ENCODE assay signal across 8 cellular contexts in the genomic region with DNA sequence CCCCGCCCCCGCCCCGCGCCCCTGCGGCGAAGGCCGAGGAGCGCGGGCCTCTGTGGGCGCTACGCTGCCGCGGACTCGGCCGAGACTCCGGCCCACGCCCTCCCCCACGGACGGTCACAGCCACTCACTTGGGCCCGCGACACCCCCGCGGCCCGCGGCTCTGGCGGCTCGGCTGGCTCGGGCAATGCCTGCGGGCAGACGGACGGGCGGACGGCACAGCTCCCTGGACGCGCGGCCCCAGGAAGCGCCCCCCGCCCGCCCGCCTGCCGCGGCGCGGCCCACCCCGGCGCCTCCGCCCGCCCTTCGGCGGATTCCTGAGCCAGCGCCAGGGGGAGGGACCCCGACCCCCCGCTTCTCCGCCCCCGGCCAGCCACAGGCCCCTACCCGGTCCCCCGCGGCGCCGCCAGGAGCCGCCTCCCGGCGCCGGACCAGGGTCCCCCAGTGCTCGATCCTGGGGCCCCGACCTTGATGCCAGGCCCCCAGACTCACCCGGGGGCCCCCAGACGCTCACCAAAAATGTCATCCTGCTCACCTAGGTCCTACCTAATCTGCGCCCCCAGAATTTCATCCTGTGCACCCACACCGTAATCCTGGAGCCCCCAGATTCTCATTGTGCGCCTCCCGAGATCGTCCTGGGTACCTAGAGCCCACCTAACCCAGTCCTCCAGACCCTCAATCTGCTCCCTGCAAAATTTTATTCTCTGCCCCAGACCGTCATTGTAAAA. TPM values are rescaled to one million over a fixed set of nuclear protein-coding genes. Genes with fewer than 3 reads are reported as not detected.
DNase-seq lines count a peak whose midpoint lies in the region; ATAC-seq and TF ChIP-seq lines count a peak whose summit lies in the region.

A gene (minus strand): TSS at position 246 of the 725 bp plus-strand sequence. CDS start 446 bp downstream, outside the sequence.

- no peak for TF ChIP-seq EP300 in transverse colon (IDR thresholded peaks at IDR 0.05; ENCODE audit: low read depth)

- H3K27ac ChIP-seq in AG04450 (ENCODE audit: low read depth, low read length) (peak within 1 kb of the TSS; percentile 83), Karpas-422 (ENCODE audit: low read length) (no peak within 1 kb of the TSS), colonic mucosa (peak within 1 kb of the TSS; percentile 67), lung (ENCODE audit: low read depth in 1 of 2, low read length in 1 of 2) (peak within 1 kb of the TSS; percentile 67 to 89), transverse colon (peak within 1 kb of the TSS; percentile 88 to 92 (median 90))

- no peak for TF ChIP-seq CTCF in AG04450 (IDR thresholded peaks at IDR 0.05; ENCODE audit: low read depth, low read length)
- TF ChIP-seq CTCF in colonic mucosa (IDR thresholded peaks at IDR 0.05): no peak
- no peak for TF ChIP-seq CTCF in lung (IDR thresholded peaks at IDR 0.05; ENCODE audit: control extremely low read depth, extremely low read depth)
- no peak for TF ChIP-seq CTCF in transverse colon (IDR thresholded peaks at IDR 0.05)

- peak within 1 kb of the TSS; percentile 90 for H3K4me2 ChIP-seq in Karpas-422 (ENCODE audit: low read depth, low read length, poor library complexity, severe bottlenecking)

- H3K27me3 ChIP-seq in AG04450 (ENCODE audit: control insufficient read depth, insufficient read depth, low read length) (no peaks in the 10 kb centered on the region), Karpas-422 (ENCODE audit: low read length) (no peaks in the 10 kb centered on the region), colonic mucosa (no peaks in the 10 kb centered on the region), lung (ENCODE audit: control insufficient read depth, insufficient read depth) (no peaks in the 10 kb centered on the region), transverse colon (no peaks in the 10 kb centered on the region)

- CTCF ChIA-PET in AG04450 (lab: Charles Lee): interaction anchor here (1.8 to 3.4 kb wide), 5 partner anchors 12 to 16 kb away, joined by 15 to 51 read pairs (median 18); a partner anchor contains a TSS

- peak within 1 kb of the TSS; percentile 76 for H3K4me3 ChIP-seq in AG04450 (ENCODE audit: low read depth, low read length)
- H3K4me3 ChIP-seq in Karpas-422 (ENCODE audit: low read length): peak within 1 kb of the TSS; percentile 63; the same call in 1 of the 2 replicates
- peak within 1 kb of the TSS; percentile 33 for H3K4me3 ChIP-seq in colonic mucosa
- H3K4me3 ChIP-seq in lung: peak within 1 kb of the TSS; percentile 51
- peak within 1 kb of the TSS; percentile 36 to 63 (median 50) for H3K4me3 ChIP-seq in transverse colon

- WGBS in lung, 2 donors: 3 to 6% methylated on average over 38 to 74 of the region's 74 CpGs
- 0 to 3% methylated on average over 1 to 11 of the region's 74 CpGs for WGBS in transverse colon (ENCODE audit: low coverage in 1 of 2), 2 donors

- ATAC-seq in lung (ENCODE audit: insufficient read depth, low FRiP score): no peak
- no peak for ATAC-seq in HG03039 (IDR thresholded peaks at IDR 0.05; ENCODE audit: unreplicated experiment)

- H3K36me3 ChIP-seq in Karpas-422 (ENCODE audit: insufficient read depth, low read length): no peaks in the 10 kb centered on the region
- no peaks in the 10 kb centered on the region for H3K36me3 ChIP-seq in colonic mucosa
- peaks cover 0 to 6% of the 10 kb centered on the region in 2 donors for H3K36me3 ChIP-seq in lung (ENCODE audit: control insufficient read depth in 2 of 2, insufficient read depth in 2 of 2, low read length in 2 of 2)
- H3K36me3 ChIP-seq in transverse colon: no peaks in the 10 kb centered on the region

- intact Hi-C loops in colonic mucosa (cut with DNase I): no loop called here
- intact Hi-C loops in transverse colon (cut with DNase I; ENCODE audit: low total_unique reads): loop anchor here (2.0 kb wide), 1 partner anchor 14 kb away; a partner anchor contains a TSS

- H2AFZ ChIP-seq in Karpas-422 (ENCODE audit: low read length): peak within 1 kb of the TSS; percentile 98

- H3K4me1 ChIP-seq in Karpas-422 (ENCODE audit: low read length) (peaks cover 15% of the 10 kb centered on the region), colonic mucosa (no peaks in the 10 kb centered on the region), lung (ENCODE audit: control insufficient read depth in 2 of 2, insufficient read depth in 2 of 2, low read length in 2 of 2) (peaks cover 0 to 6% of the 10 kb centered on the region in 2 donors), transverse colon (peaks cover 9 to 37% (median 20%) of the 10 kb centered on the region in 4 donors)

- POLR2A ChIA-PET in AG04450 (lab: Yijun Ruan, JAX): interaction anchor here (1.3 to 2.2 kb wide), 5 partner anchors 10 to 21 kb away, joined by 5 to 37 read pairs (median 8); a partner anchor contains a TSS

- H3K9ac ChIP-seq in Karpas-422 (ENCODE audit: low read length): peak within 1 kb of the TSS; percentile 79
- H3K9ac ChIP-seq in colonic mucosa (ENCODE audit: low read depth in 2 of 2, low read length in 2 of 2): peak within 1 kb of the TSS; percentile 75 to 88

- in situ Hi-C loops in transverse colon (cut with MboI; ENCODE audit: low pct_ligation_motif_present in 1 of 4, low pct_unique_long_range_greater_than_20kb in 1 of 4, low sequenced_read_pairs in 3 of 4): loop anchor here in 1 of 4 donors (10.0 kb wide), 1 partner anchor 122 kb away; no protein-coding TSS in a partner anchor

- DNase-seq in AG04450 (ENCODE audit: low read depth, low spot score) (no peak), Karpas-422 (no peak), colonic mucosa (no peak), lung (ENCODE audit: low spot score) (no peak), transverse colon (no peak), NCI-H526 (lab: John Stamatoyannopoulos, UW) (no peak), NCI-H345 (lab: John Stamatoyannopoulos, UW) (no peak)

- H4K20me1 ChIP-seq in Karpas-422 (ENCODE audit: insufficient read depth, low read depth, low read length): peaks cover 10% of the 10 kb centered on the region

- TF ChIP-seq POLR2A in transverse colon (IDR thresholded peaks at IDR 0.05): no peak

- H3K9me2 ChIP-seq in Karpas-422 (replicated peaks; ENCODE audit: insufficient read depth, low read length): no peaks in the 10 kb centered on the region

- H3K9me3 ChIP-seq in AG04450 (ENCODE audit: control insufficient read depth, insufficient read depth, low read length) (no peaks in the 10 kb centered on the region; the same call in 1 of the 2 replicates), Karpas-422 (ENCODE audit: low read length) (no peaks in the 10 kb centered on the region), colonic mucosa (no peaks in the 10 kb centered on the region), lung (ENCODE audit: control insufficient read depth in 2 of 2, insufficient read depth in 1 of 2, low read length in 1 of 2) (no peaks in the 10 kb centered on the region), transverse colon (no peaks in the 10 kb centered on the region)

- no peaks in the 10 kb centered on the region for H3K79me2 ChIP-seq in Karpas-422 (ENCODE audit: low read length)

RNA-seq across cellular contexts. Expression of the gene that starts here (rescaled TPM):
- polyA plus RNA-seq in AG04450 (2011; rRNA removed) (190 and 279 TPM in 2 replicates), lung (10 to 100 TPM; 34.2 to 44.8 TPM)
- polyA minus RNA-seq in AG04450 (2011; rRNA and poly(A)+ RNA removed): 72.8 and 112 TPM in 2 replicates
- 1.3 and 2.6 TPM in 2 replicates for total RNA-seq in Karpas-422 (2014; rRNA removed; shearing (Covaris generic); ENCODE audit: low replicate concordance)
- total RNA-seq in colonic mucosa (10 to 100 TPM in 1 of 2 donors, 1 to 10 TPM in 1; 9.6 to 22.5 TPM), lung (10 to 100 TPM; 62.8 to 67.0 TPM), transverse colon (10 to 100 TPM; 15.2 to 34.4 (median 25.1) TPM)
